In the genomic region with DNA sequence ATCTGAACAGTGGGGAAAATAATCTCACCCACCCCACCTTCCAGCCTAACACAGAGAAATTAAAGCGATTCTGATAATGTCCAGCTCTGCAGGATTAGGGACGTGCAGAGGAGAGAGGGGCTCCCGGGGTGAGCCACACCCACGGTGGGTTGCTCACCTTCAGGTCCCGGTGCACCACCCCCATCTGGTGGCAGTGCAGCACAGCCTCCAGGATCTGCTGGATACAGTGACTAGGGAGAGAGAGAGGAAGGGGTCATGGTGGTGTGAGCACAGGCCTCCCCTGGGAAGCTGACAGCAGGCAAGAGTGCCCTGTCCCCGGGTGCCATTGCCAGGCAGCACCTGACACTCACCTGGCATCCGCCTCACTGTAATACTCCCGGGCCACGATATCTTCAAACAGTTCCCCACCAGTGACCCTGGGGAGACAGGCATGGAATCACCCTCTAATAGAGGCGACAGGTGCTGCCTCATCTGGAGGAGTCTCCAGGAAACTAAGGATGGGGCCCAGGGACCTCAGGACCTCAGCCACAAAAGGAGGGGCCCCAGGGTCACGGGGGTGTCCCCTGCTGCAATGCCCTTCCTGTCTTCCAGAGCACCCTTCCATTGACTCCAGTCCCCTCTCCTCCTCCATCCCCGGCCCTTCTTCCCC, we compare ENCODE assay signal across 1 cellular context.
TF ChIP-seq lines count a peak whose summit lies in the region.

No MANE protein-coding gene starts in this region.

TF ChIP-seq in K562, 482 proteins besides CTCF, POLR2A, EP300 and RAD21:
- TF ChIP-seq, protein P1, sequence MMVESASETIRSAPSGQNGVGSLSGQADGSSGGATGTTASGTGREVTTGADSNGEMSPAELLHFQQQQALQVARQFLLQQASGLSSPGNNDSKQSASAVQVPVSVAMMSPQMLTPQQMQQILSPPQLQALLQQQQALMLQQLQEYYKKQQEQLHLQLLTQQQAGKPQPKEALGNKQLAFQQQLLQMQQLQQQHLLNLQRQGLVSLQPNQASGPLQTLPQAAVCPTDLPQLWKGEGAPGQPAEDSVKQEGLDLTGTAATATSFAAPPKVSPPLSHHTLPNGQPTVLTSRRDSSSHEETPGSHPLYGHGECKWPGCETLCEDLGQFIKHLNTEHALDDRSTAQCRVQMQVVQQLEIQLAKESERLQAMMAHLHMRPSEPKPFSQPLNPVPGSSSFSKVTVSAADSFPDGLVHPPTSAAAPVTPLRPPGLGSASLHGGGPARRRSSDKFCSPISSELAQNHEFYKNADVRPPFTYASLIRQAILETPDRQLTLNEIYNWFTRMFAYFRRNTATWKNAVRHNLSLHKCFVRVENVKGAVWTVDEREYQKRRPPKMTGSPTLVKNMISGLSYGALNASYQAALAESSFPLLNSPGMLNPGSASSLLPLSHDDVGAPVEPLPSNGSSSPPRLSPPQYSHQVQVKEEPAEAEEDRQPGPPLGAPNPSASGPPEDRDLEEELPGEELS (CRISPR knock-in tag; IDR thresholded peaks at IDR 0.05; ENCODE audit: borderline replicate concordance): no peak
- TF ChIP-seq, protein P2, sequence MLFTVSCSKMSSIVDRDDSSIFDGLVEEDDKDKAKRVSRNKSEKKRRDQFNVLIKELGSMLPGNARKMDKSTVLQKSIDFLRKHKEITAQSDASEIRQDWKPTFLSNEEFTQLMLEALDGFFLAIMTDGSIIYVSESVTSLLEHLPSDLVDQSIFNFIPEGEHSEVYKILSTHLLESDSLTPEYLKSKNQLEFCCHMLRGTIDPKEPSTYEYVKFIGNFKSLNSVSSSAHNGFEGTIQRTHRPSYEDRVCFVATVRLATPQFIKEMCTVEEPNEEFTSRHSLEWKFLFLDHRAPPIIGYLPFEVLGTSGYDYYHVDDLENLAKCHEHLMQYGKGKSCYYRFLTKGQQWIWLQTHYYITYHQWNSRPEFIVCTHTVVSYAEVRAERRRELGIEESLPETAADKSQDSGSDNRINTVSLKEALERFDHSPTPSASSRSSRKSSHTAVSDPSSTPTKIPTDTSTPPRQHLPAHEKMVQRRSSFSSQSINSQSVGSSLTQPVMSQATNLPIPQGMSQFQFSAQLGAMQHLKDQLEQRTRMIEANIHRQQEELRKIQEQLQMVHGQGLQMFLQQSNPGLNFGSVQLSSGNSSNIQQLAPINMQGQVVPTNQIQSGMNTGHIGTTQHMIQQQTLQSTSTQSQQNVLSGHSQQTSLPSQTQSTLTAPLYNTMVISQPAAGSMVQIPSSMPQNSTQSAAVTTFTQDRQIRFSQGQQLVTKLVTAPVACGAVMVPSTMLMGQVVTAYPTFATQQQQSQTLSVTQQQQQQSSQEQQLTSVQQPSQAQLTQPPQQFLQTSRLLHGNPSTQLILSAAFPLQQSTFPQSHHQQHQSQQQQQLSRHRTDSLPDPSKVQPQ (CRISPR knock-in tag; IDR thresholded peaks at IDR 0.05; ENCODE audit: borderline replicate concordance): no peak
- no peak for TF ChIP-seq POLR2G (IDR thresholded peaks at IDR 0.05; ENCODE audit: low read depth, low read length)
- TF ChIP-seq ZFP1 (CRISPR knock-in tag; IDR thresholded peaks at IDR 0.05): no peak
- no peak for TF ChIP-seq ZNF354B (CRISPR knock-in tag; IDR thresholded peaks at IDR 0.05)
- no peak for TF ChIP-seq KLF6 (CRISPR knock-in tag; IDR thresholded peaks at IDR 0.05; ENCODE audit: borderline replicate concordance)
- TF ChIP-seq PHF8 (IDR thresholded peaks at IDR 0.05; ENCODE audit: borderline replicate concordance, low read length): no peak
- no peak for TF ChIP-seq TGIF2 (CRISPR knock-in tag; IDR thresholded peaks at IDR 0.05)
- TF ChIP-seq SREBF2 (CRISPR knock-in tag; IDR thresholded peaks at IDR 0.05): no peak
